26 cellular contexts compared by ENCODE assay signal in the genomic region with DNA sequence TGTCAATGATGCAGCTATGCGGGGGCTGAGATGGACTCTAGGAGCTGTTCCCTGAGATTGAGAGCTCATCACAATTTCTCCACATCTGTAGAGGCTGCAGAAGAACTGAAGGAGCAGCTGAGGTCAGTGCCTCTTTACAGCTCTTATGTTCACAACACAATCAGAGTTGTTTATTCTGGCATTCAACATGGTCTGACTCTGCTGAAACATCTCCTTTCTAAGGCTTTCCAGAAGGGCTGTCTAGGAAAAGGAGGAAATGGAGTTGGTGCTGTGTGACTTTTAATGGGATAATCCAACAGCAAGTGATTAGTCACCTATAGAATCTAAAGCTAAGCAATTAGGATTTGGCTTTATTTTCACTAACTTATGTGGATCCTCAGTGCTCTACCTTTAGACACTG. TPM values are rescaled to one million over a fixed set of nuclear protein-coding genes. Genes with fewer than 3 reads are reported as not detected.
DNase-seq lines count a peak whose midpoint lies in the region; ATAC-seq and TF ChIP-seq lines count a peak whose summit lies in the region.
"Had no signal": no experiment of that assay in that cellular context is flagged by ENCODE, and none has a peak within 500 bp of the region (broad histone marks: within the 10 kb centered on the region; RNA-seq: fewer than 3 reads in every experiment).

No MANE protein-coding gene starts in this region.

- H3K4me3 ChIP-seq in breast epithelium, result no peak overlapping the region
- no peak overlapping the region for H3K4me3 ChIP-seq in brain microvascular endothelial cell (ENCODE audit: low read depth, low read length)
- no peak overlapping the region for H3K4me3 ChIP-seq in fibroblast of villous mesenchyme (ENCODE audit: low read depth, low read length)
- H3K4me3 ChIP-seq: cardiac muscle cell, gastroesophageal sphincter had no signal

- TF ChIP-seq CTCF in MCF 10A (IDR thresholded peaks at IDR 0.05; ENCODE audit: unreplicated experiment) (no peak), breast epithelium (IDR thresholded peaks at IDR 0.05) (no peak), brain microvascular endothelial cell (IDR thresholded peaks at IDR 0.05; ENCODE audit: low read depth, low read length, missing control alignments) (no peak), fibroblast of villous mesenchyme (IDR thresholded peaks at IDR 0.05; ENCODE audit: insufficient read depth, low read depth, low read length) (no peak)

- intact Hi-C loops in MCF 10A (cut with micrococcal nuclease) (no loop called here), breast epithelium (cut with DNase I; ENCODE audit: low total_unique reads) (loop anchor here (10.0 kb wide), 1 partner anchor 499 kb away; no protein-coding TSS in a partner anchor)

- ATAC-seq in activated CD4-positive, CD25-positive, alpha-beta regulatory T cell treated with anti-CD3 and anti-CD28 coated beads, Interleukin-2, amount 50 U/mL, for 24 hours, result no peak
- ATAC-seq: activated T-helper 17 cell treated with anti-CD3 and anti-CD28 coated beads, Interleukin-2, amount 50 U/mL, for 72 hours; gastroesophageal sphincter; stimulated activated naive CD8-positive, alpha-beta T cell treated with anti-CD3 and anti-CD28 coated beads, Interleukin-15, amount 100 ng/mL, for 72 hours had no signal

- no peaks in the 10 kb centered on the region for H3K4me1 ChIP-seq in breast epithelium
- H3K4me1 ChIP-seq: BE2C, Caco-2, gastroesophageal sphincter had no signal

- H3K9me3 Mint-ChIP-seq in MCF 10A (ENCODE audit: unreplicated experiment), result no peaks in the 10 kb centered on the region
- H3K9me3 Mint-ChIP-seq: activated T-helper 17 cell treated with anti-CD3 and anti-CD28 coated beads, Interleukin-2, amount 50 U/mL, for 72 hours; type B pancreatic cell had no signal

- H3K9me3 ChIP-seq in breast epithelium, result no peaks in the 10 kb centered on the region
- H3K9me3 ChIP-seq: BE2C, Caco-2, gastroesophageal sphincter had no signal

- peaks cover 6% of the 10 kb centered on the region for H3K36me3 Mint-ChIP-seq in MCF 10A (ENCODE audit: insufficient read depth, unreplicated experiment)
- H3K36me3 Mint-ChIP-seq: type B pancreatic cell had no signal

- H3K4me1 Mint-ChIP-seq in MCF 10A (ENCODE audit: insufficient read depth, unreplicated experiment), result no peaks in the 10 kb centered on the region
- H3K4me1 Mint-ChIP-seq: activated naive CD8-positive, alpha-beta T cell treated with anti-CD3 and anti-CD28 coated beads, Interleukin-2, amount 10 ng/mL, durations not matched to agents 7 days and 5 days; activated T-helper 17 cell treated with anti-CD3 and anti-CD28 coated beads, Interleukin-2, amount 50 U/mL, for 72 hours; stimulated activated naive CD8-positive, alpha-beta T cell treated with anti-CD3 and anti-CD28 coated beads, Interleukin-15, amount 100 ng/mL, for 72 hours had no signal

- TF ChIP-seq POLR2A in breast epithelium (IDR thresholded peaks at IDR 0.05), result no peak

- DNase-seq in MCF 10A (ENCODE audit: unreplicated experiment) (peak; percentile 10), breast epithelium (ENCODE audit: low spot score in 2 of 2) (no peak), brain microvascular endothelial cell (peak; percentile 28), fibroblast of villous mesenchyme (ENCODE audit: low read depth) (peak; percentile 39), iPS-NIHi11 (ENCODE audit: low spot score) (no peak), substantia nigra (lab: John Stamatoyannopoulos, UW) (no peak), activated gamma-delta T cell (lab: John Stamatoyannopoulos, UW) (no peak)
- DNase-seq: 8988T; activated CD4-positive, alpha-beta T cell treated with anti-CD3 and anti-CD28 coated beads, Interleukin-2, amount 50 U/mL, for 4 hours; activated CD8-positive, alpha-beta memory T cell treated with anti-CD3 and anti-CD28 coated beads, Interleukin-2, amount 50 U/mL, for 4 hours; activated naive CD8-positive, alpha-beta T cell treated with anti-CD3 and anti-CD28 coated beads, Interleukin-2, amount 10 ng/mL, durations not matched to agents 7 days and 5 days; BE2C; Caco-2; H7; NCI-H1694; NCI-H2227 treated with DMSO at 0.1 percent for 48 hours; NCI-H774; occipital lobe; retina; stimulated activated naive CD8-positive, alpha-beta T cell treated with anti-CD3 and anti-CD28 coated beads, Interleukin-15, amount 100 ng/mL, for 72 hours had no signal

- H3K27ac ChIP-seq in breast epithelium (no peak overlapping the region), brain microvascular endothelial cell (no peak overlapping the region), substantia nigra (ENCODE audit: low read depth, low read length, poor library complexity, severe bottlenecking) (no peak overlapping the region)
- H3K27ac ChIP-seq: cardiac muscle cell, gastroesophageal sphincter had no signal

- POLR2A ChIA-PET in MCF 10A (lab: Yijun Ruan, JAX), result interaction anchor here (1.5 kb wide), 1 partner anchor 8 kb away, joined by 3 read pairs; no protein-coding TSS in a partner anchor

- H3K36me3 ChIP-seq in breast epithelium, result no peaks in the 10 kb centered on the region
- no peaks in the 10 kb centered on the region for H3K36me3 ChIP-seq in brain microvascular endothelial cell (replicated peaks)
- H3K36me3 ChIP-seq: BE2C, cardiac muscle cell had no signal

- in situ Hi-C loops in brain microvascular endothelial cell (cut with HindIII; ENCODE audit: low pct_ligation_motif_present, low sequenced_read_pairs), result no loop called here

- no peaks in the 10 kb centered on the region for H3K27me3 Mint-ChIP-seq in MCF 10A (ENCODE audit: insufficient read depth, unreplicated experiment)
- H3K27me3 Mint-ChIP-seq: activated naive CD8-positive, alpha-beta T cell treated with anti-CD3 and anti-CD28 coated beads, Interleukin-2, amount 10 ng/mL, durations not matched to agents 7 days and 5 days; activated T-helper 17 cell treated with anti-CD3 and anti-CD28 coated beads, Interleukin-2, amount 50 U/mL, for 72 hours; stimulated activated naive CD8-positive, alpha-beta T cell treated with anti-CD3 and anti-CD28 coated beads, Interleukin-15, amount 100 ng/mL, for 72 hours; type B pancreatic cell had no signal

- no peak overlapping the region for H3K27ac Mint-ChIP-seq in MCF 10A (ENCODE audit: low read depth, unreplicated experiment)
- H3K27ac Mint-ChIP-seq: activated naive CD8-positive, alpha-beta T cell treated with anti-CD3 and anti-CD28 coated beads, Interleukin-2, amount 10 ng/mL, durations not matched to agents 7 days and 5 days; activated T-helper 17 cell treated with anti-CD3 and anti-CD28 coated beads, Interleukin-2, amount 50 U/mL, for 72 hours; stimulated activated naive CD8-positive, alpha-beta T cell treated with anti-CD3 and anti-CD28 coated beads, Interleukin-15, amount 100 ng/mL, for 72 hours; T-helper 2 cell treated with Interferon-gamma antibody and Interleukin-4, amounts not matched to agents 5 μg/mL and 100 μg/mL, for 36 hours; type B pancreatic cell had no signal

- CTCF ChIA-PET in MCF 10A (lab: Yijun Ruan, JAX), result interaction anchor here (0.7 kb wide), 1 partner anchor 16 kb away, joined by 3 read pairs; no protein-coding TSS in a partner anchor

- BruUV-seq in MCF 10A (replicated peaks; lab: Mats Ljungman, UMichigan), result no TSS peak

- H3K4me3 Mint-ChIP-seq in MCF 10A (ENCODE audit: unreplicated experiment), result no peak overlapping the region
- H3K4me3 Mint-ChIP-seq: activated naive CD8-positive, alpha-beta T cell treated with anti-CD3 and anti-CD28 coated beads, Interleukin-2, amount 10 ng/mL, durations not matched to agents 7 days and 5 days; activated T-helper 17 cell treated with anti-CD3 and anti-CD28 coated beads, Interleukin-2, amount 50 U/mL, for 72 hours; stimulated activated naive CD8-positive, alpha-beta T cell treated with anti-CD3 and anti-CD28 coated beads, Interleukin-15, amount 100 ng/mL, for 72 hours; T-helper 2 cell treated with Interferon-gamma antibody and Interleukin-4, amounts not matched to agents 5 μg/mL and 100 μg/mL, for 36 hours; type B pancreatic cell had no signal

- H3K27me3 ChIP-seq in breast epithelium, result no peaks in the 10 kb centered on the region
- H3K27me3 ChIP-seq in brain microvascular endothelial cell (replicated peaks), result no peaks in the 10 kb centered on the region
- H3K27me3 ChIP-seq: BE2C, cardiac muscle cell, gastroesophageal sphincter had no signal

RNA-seq across cellular contexts. Expression of a gene that starts 6.0 kb away (rescaled TPM):
- total RNA-seq in MCF 10A (2022) (0.72 and 0.76 TPM in 2 replicates), breast epithelium (10 to 100 TPM in 1 of 3 donors, 1 to 10 TPM in 2; 4.2 to 10.4 (median 6.2) TPM), fibroblast of villous mesenchyme (1.3 and 2.2 TPM in 2 replicates)

Comparison
In these comparisons a context has a peak if more than half of its experiments do, and no peak if none do; other contexts are left out.
1. DNase-seq: peak in MCF 10A (single experiment), brain microvascular endothelial cell (single experiment) and fibroblast of villous mesenchyme (single experiment); none in breast epithelium (0 of 2), iPS-NIHi11 (single experiment), substantia nigra (0 of 49) and activated gamma-delta T cell (single experiment).